Comparison of ENCODE assay signal across 9 cellular contexts in the genomic region with DNA sequence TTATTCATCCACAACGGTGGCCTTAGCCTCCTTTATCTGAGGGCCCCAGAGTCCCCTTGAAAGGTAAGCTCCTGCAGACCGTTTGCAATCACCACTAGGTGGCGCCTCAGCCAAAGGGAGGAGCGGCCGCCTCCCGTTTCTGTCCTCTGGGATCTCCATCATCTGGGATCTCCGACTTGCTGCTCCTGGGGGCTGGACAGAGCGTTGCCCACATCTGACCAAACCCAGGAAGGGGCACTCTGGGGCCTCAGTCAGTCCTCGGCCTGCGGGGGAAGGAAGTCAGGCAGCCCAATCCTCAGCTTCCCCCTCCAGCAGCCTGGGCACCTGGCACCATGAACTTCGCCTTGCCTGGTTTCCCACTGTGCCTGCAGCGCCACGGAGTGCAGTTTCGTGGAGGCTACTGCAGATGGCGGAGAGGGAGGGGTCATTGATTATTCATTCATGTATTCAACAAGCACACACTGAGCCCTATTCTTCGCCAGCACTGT. TPM values are rescaled to one million over a fixed set of nuclear protein-coding genes. Genes with fewer than 3 reads are reported as not detected.
DNase-seq lines count a peak whose midpoint lies in the region; ATAC-seq and TF ChIP-seq lines count a peak whose summit lies in the region.
"Had no signal": no experiment of that assay in that cellular context is flagged by ENCODE, and none has a peak within 500 bp of the region (broad histone marks: within the 10 kb centered on the region; RNA-seq: fewer than 3 reads in every experiment).

No MANE protein-coding gene starts in this region.

- no peak overlapping the region for H2BK12ac ChIP-seq in neuronal stem cell (ENCODE audit: low read length)

- no peak overlapping the region for H3K23ac ChIP-seq in neuronal stem cell (ENCODE audit: low read depth, low read length, poor library complexity)

- H3K9ac ChIP-seq in OCI-LY3 (ENCODE audit: low read length) = peak overlapping the region; percentile 15; the same call in 1 of the 2 replicates
- H3K9ac ChIP-seq in fibroblast of lung (ENCODE audit: insufficient read depth, low read length) = no peak overlapping the region
- H3K9ac ChIP-seq in neuronal stem cell (ENCODE audit: low read depth, low read length, poor library complexity) = no peak overlapping the region

- H3K27me3 Mint-ChIP-seq in activated T-cell treated with anti-CD3 and anti-CD28 coated beads, Interleukin-2, amount 50 U/mL, for 4 hours (ENCODE audit: low read depth) = no peaks in the 10 kb centered on the region

- in situ Hi-C loops in Caki2 (cut with HindIII; ENCODE audit: low pct_unique_long_range_greater_than_20kb, low sequenced_read_pairs) = loop anchor here (25.0 kb wide), 1 partner anchor 185 kb away; no protein-coding TSS in a partner anchor

- H3K18ac ChIP-seq in neuronal stem cell (ENCODE audit: low read length) = no peak overlapping the region

- peak overlapping the region; percentile 67 for H3K4me3 ChIP-seq in OCI-LY3 (ENCODE audit: low read length)
- no peak overlapping the region for H3K4me3 ChIP-seq in fibroblast of lung (replicated peaks in 1 of 4; ENCODE audit: control extremely low read depth in 1 of 4, insufficient read depth in 1 of 4, low read depth in 3 of 4, low read length in 4 of 4)
- no peak overlapping the region for H3K4me3 ChIP-seq in neuronal stem cell (ENCODE audit: low read length in 2 of 2)
- no peak overlapping the region for H3K4me3 ChIP-seq in thoracic aorta

- no peak overlapping the region for H3K4ac ChIP-seq in neuronal stem cell (ENCODE audit: low read length)

- H3K27ac ChIP-seq in OCI-LY3 (ENCODE audit: low read length) (no peak overlapping the region), fibroblast of lung (ENCODE audit: insufficient read depth, low read length) (no peak overlapping the region), neuronal stem cell (replicated peaks; ENCODE audit: low read length) (no peak overlapping the region), thoracic aorta (no peak overlapping the region)

- H3K9me3 Mint-ChIP-seq in activated T-cell treated with anti-CD3 and anti-CD28 coated beads, Interleukin-2, amount 50 U/mL, for 4 hours = no peaks in the 10 kb centered on the region
- H3K9me3 Mint-ChIP-seq: T-helper 1 cell treated with Interleukin-12 subunit alpha and Interleukin-12 subunit beta and Interleukin-4 antibody, amounts not matched to agents 30 μg/mL and 1 μg/mL, for 36 hours had no signal

- H2BK5ac ChIP-seq in neuronal stem cell (ENCODE audit: low read length) = no peak overlapping the region

- no peak overlapping the region for H2AFZ ChIP-seq in OCI-LY3 (ENCODE audit: low read depth, low read length)
- H2AFZ ChIP-seq in fibroblast of lung (ENCODE audit: low read length) = no peak overlapping the region
- no peak overlapping the region for H2AFZ ChIP-seq in neuronal stem cell (ENCODE audit: low read length)

- no peak overlapping the region for H3K14ac ChIP-seq in neuronal stem cell (ENCODE audit: low read length)

- peak; percentile 44 for DNase-seq in Caki2 (ENCODE audit: low read depth)
- peak; percentile 58 for DNase-seq in HPDE6-E6E7 (ENCODE audit: extremely low spot score)
- peak; percentile 55 for DNase-seq in activated T-cell treated with anti-CD3 and anti-CD28 coated beads, Interleukin-2, amount 50 U/mL, for 4 hours
- peak; percentile 65 to 70 for DNase-seq in fibroblast of lung (ENCODE audit: low read depth in 2 of 2)
- DNase-seq in neuronal stem cell (ENCODE audit: low spot score) = peak; percentile 78
- no peak for DNase-seq in thoracic aorta (ENCODE audit: low spot score)

- H3K36me3 ChIP-seq in OCI-LY3 (replicated peaks; ENCODE audit: low read depth, low read length) (no peaks in the 10 kb centered on the region), fibroblast of lung (ENCODE audit: control insufficient read depth, insufficient read depth, low read length) (no peaks in the 10 kb centered on the region), neuronal stem cell (replicated peaks in 1 of 2; ENCODE audit: control insufficient read depth in 2 of 2, insufficient read depth in 2 of 2, low read length in 2 of 2) (peaks cover 27 to 40% of the 10 kb centered on the region in 2 donors), thoracic aorta (no peaks in the 10 kb centered on the region)

- H3K4me1 ChIP-seq in OCI-LY3 (ENCODE audit: low read length) (peaks cover 13% of the 10 kb centered on the region), fibroblast of lung (ENCODE audit: control insufficient read depth, extremely low read depth, insufficient read depth, low read length) (no peaks in the 10 kb centered on the region), neuronal stem cell (ENCODE audit: control insufficient read depth in 2 of 2, insufficient read depth in 1 of 2, low read depth in 1 of 2, low read length in 2 of 2) (peaks cover 0 to 16% of the 10 kb centered on the region in 2 donors), thoracic aorta (ENCODE audit: control insufficient read depth in 1 of 2, low read depth in 2 of 2) (no peaks in the 10 kb centered on the region)

- WGBS in neuronal stem cell (ENCODE audit: extremely low coverage in 2 of 2, insufficient read length in 2 of 2, insufficient replicate concordance in 1 of 2), 2 donors = no CpG with 5 or more reads among the region's 16 CpGs

- H2AK5ac ChIP-seq in neuronal stem cell (ENCODE audit: low read depth, low read length) = no peak overlapping the region

- H3K4me2 ChIP-seq in OCI-LY3 (ENCODE audit: low read length) (peak overlapping the region; percentile 84), fibroblast of lung (ENCODE audit: extremely low read depth, insufficient read depth, low read length) (no peak overlapping the region), neuronal stem cell (ENCODE audit: insufficient read depth, low read length, poor library complexity, severe bottlenecking) (no peak overlapping the region)

- H2BK15ac ChIP-seq in neuronal stem cell (ENCODE audit: low read length) = no peak overlapping the region

- H3K9me3 ChIP-seq in OCI-LY3 (ENCODE audit: insufficient read depth, low read length) = no peaks in the 10 kb centered on the region
- no peaks in the 10 kb centered on the region for H3K9me3 ChIP-seq in fibroblast of lung (ENCODE audit: control insufficient read depth, insufficient read depth, low read depth, low read length)
- H3K9me3 ChIP-seq in neuronal stem cell (replicated peaks in 1 of 2; ENCODE audit: control insufficient read depth in 2 of 2, insufficient read depth in 1 of 2, low read depth in 1 of 2, low read length in 2 of 2) = peaks cover 0 to 2% of the 10 kb centered on the region in 2 donors
- no peaks in the 10 kb centered on the region for H3K9me3 ChIP-seq in thoracic aorta

- ATAC-seq in activated T-cell treated with anti-CD3 and anti-CD28 coated beads, Interleukin-2, amount 50 U/mL, for 4 hours = peak; percentile 61 to 68
- ATAC-seq in thoracic aorta (ENCODE audit: insufficient number of reproducible peaks, low FRiP score, low read depth) (no peak), GM21717 (IDR thresholded peaks at IDR 0.05; ENCODE audit: unreplicated experiment) (no peak)

- no peak overlapping the region for H3K4me3 Mint-ChIP-seq in activated T-cell treated with anti-CD3 and anti-CD28 coated beads, Interleukin-2, amount 50 U/mL, for 4 hours
- H3K4me3 Mint-ChIP-seq: T-helper 1 cell treated with Interleukin-12 subunit alpha and Interleukin-12 subunit beta and Interleukin-4 antibody, amounts not matched to agents 30 μg/mL and 1 μg/mL, for 36 hours had no signal

- no peaks in the 10 kb centered on the region for H3K79me1 ChIP-seq in neuronal stem cell (ENCODE audit: low read depth, low read length)

- H4K8ac ChIP-seq in neuronal stem cell (ENCODE audit: low read depth, low read length) = no peak overlapping the region

- H2BK120ac ChIP-seq in neuronal stem cell (ENCODE audit: low read depth, low read length) = no peak overlapping the region

- peaks cover 2% of the 10 kb centered on the region for H3K36me3 Mint-ChIP-seq in activated T-cell treated with anti-CD3 and anti-CD28 coated beads, Interleukin-2, amount 50 U/mL, for 4 hours (ENCODE audit: insufficient read depth)

- H4K91ac ChIP-seq in neuronal stem cell (ENCODE audit: low read depth, low read length, poor library complexity) = no peak overlapping the region

- H3K79me2 ChIP-seq in OCI-LY3 (ENCODE audit: low read length) (no peaks in the 10 kb centered on the region), fibroblast of lung (ENCODE audit: control insufficient read depth, insufficient read depth, low read length) (no peaks in the 10 kb centered on the region)

- H3K27me3 ChIP-seq in OCI-LY3 (ENCODE audit: low read depth, low read length) = no peaks in the 10 kb centered on the region
- no peaks in the 10 kb centered on the region for H3K27me3 ChIP-seq in fibroblast of lung (ENCODE audit: control insufficient read depth, insufficient read depth, low read length)
- no peaks in the 10 kb centered on the region for H3K27me3 ChIP-seq in neuronal stem cell (ENCODE audit: control insufficient read depth in 3 of 3, insufficient read depth in 3 of 3, low read depth in 1 of 3, low read length in 3 of 3)
- H3K27me3 ChIP-seq in thoracic aorta (replicated peaks; ENCODE audit: insufficient read depth) = no peaks in the 10 kb centered on the region

- no peaks in the 10 kb centered on the region for H4K20me1 ChIP-seq in OCI-LY3 (ENCODE audit: insufficient read depth, low read length)
- no peaks in the 10 kb centered on the region for H4K20me1 ChIP-seq in fibroblast of lung (ENCODE audit: control insufficient read depth, extremely low read depth, insufficient read depth, low read length)

- H3K4me1 Mint-ChIP-seq in activated T-cell treated with anti-CD3 and anti-CD28 coated beads, Interleukin-2, amount 50 U/mL, for 4 hours (ENCODE audit: low read depth) = no peaks in the 10 kb centered on the region

- TF ChIP-seq CTCF in OCI-LY3 (IDR thresholded peaks at IDR 0.05; ENCODE audit: low read depth, low read length) (peak; percentile 97), fibroblast of lung (conservative IDR thresholded peaks at IDR 0.05 in 1 of 2, IDR thresholded peaks at IDR 0.05 in 1 of 2; ENCODE audit: low read depth in 1 of 2, low read length in 2 of 2) (peak; percentile 73 to 83), thoracic aorta (IDR thresholded peaks at IDR 0.05) (peak; percentile 89)

RNA-seq across cellular contexts. Expression of gene TP53I11, which starts 23.5 kb away (rescaled TPM):
- total RNA-seq in Caki2 (2014; rRNA removed; shearing (Covaris generic); ENCODE audit: low replicate concordance) = 0.06 and 0.81 TPM in 2 replicates
- total RNA-seq in activated T-cell treated with anti-CD3 and anti-CD28 coated beads, Interleukin-2, amount 50 U/mL, for 4 hours = 10 to 100 TPM in 1 of 3 donors, 1 to 10 TPM in 2; 8.1 to 13.5 (median 9.2) TPM
- total RNA-seq in fibroblast of lung = 19.5 and 54.0 TPM in 2 replicates
- polyA plus RNA-seq in fibroblast of lung = 14.8 and 53.2 TPM in 2 replicates
- polyA plus RNA-seq in fibroblast of lung (2012) = 100 and 451 TPM in 2 replicates
- polyA minus RNA-seq in fibroblast of lung (ENCODE audit: low replicate concordance) = 183 and 753 TPM in 2 replicates
- polyA plus RNA-seq in neuronal stem cell (2013, experiment 1 of 2) = 235 TPM
- polyA plus RNA-seq in neuronal stem cell (2013, experiment 2 of 2) = 227 TPM
- total RNA-seq in thoracic aorta = 100 to 1,000 TPM in 1 of 2 donors, 10 to 100 TPM in 1; 60.0 to 141 TPM

Comparison
In these comparisons a context has a peak if more than half of its experiments do, and no peak if none do; other contexts are left out.
1. ATAC-seq: peak in activated T-cell treated with anti-CD3 and anti-CD28 coated beads, Interleukin-2, amount 50 U/mL, for 4 hours (2 of 2); none in thoracic aorta (single experiment) and GM21717 (single experiment).
2. Peak in every context shown above with its lines, with median percentiles within 50 percentile points of each other: CTCF ChIP-seq.